In genomic region chr10:21523557-21524008, GRCh38 we compare ENCODE assay signal across 11 cellular contexts. TPM values are rescaled to one million over a fixed set of nuclear protein-coding genes. Genes with fewer than 3 reads are reported as not detected.
A peak's percentile ranks its signal among the peaks of the same experiment; 100 is the strongest.
DNase-seq lines count a peak whose midpoint lies in the region; ATAC-seq, FAIRE-seq and TF ChIP-seq lines count a peak whose summit lies in the region.
"Had no signal": no experiment of that assay in that cellular context is flagged by ENCODE, and none has a peak within 500 bp of the region (broad histone marks: within the 10 kb centered on the region; RNA-seq: fewer than 3 reads in every experiment).

No MANE protein-coding gene starts in this region.

- peak overlapping the region; percentile 79 for H3K27ac Mint-ChIP-seq in GM23338
- H3K27ac Mint-ChIP-seq: activated T-cell treated with anti-CD3 and anti-CD28 coated beads, Interleukin-2, amount 50 U/mL, for 72 hours had no signal

- no peaks in the 10 kb centered on the region for H3K9me1 ChIP-seq in endothelial cell of umbilical vein (replicated peaks; ENCODE audit: control insufficient read depth, extremely low read depth, insufficient read depth, low read length)

- no peaks in the 10 kb centered on the region for H3K36me3 ChIP-seq in GM23338 (ENCODE audit: insufficient read depth)
- no peaks in the 10 kb centered on the region for H3K36me3 ChIP-seq in endothelial cell of umbilical vein (ENCODE audit: control insufficient read depth in 2 of 2, extremely low read depth in 1 of 2, insufficient read depth in 2 of 2, low read length in 2 of 2)
- H3K36me3 ChIP-seq in parathyroid adenoma (ENCODE audit: control insufficient read depth, insufficient read depth, low read length) = no peaks in the 10 kb centered on the region
- H3K36me3 ChIP-seq in spleen = no peaks in the 10 kb centered on the region
- H3K36me3 ChIP-seq: Peyer's patch had no signal

- H3K79me2 ChIP-seq in GM23338 (replicated peaks; ENCODE audit: insufficient read depth) (no peaks in the 10 kb centered on the region), endothelial cell of umbilical vein (ENCODE audit: control insufficient read depth, insufficient read depth, low read length) (no peaks in the 10 kb centered on the region), parathyroid adenoma (no peaks in the 10 kb centered on the region)

- H3K4me1 ChIP-seq in GM23338 (ENCODE audit: insufficient read depth) (peaks cover 57% of the 10 kb centered on the region), endothelial cell of umbilical vein (ENCODE audit: control insufficient read depth, extremely low read depth, insufficient read depth, low read length) (peaks cover 38% of the 10 kb centered on the region), parathyroid adenoma (peaks cover 10% of the 10 kb centered on the region), spleen (peaks cover 0 to 78% (median 45%) of the 10 kb centered on the region in 6 donors)

- no TSS peak for BruUV-seq in endothelial cell of umbilical vein (replicated peaks; lab: Mats Ljungman, UMichigan)

- H3K4me3 ChIP-seq in GM23338 = peak overlapping the region; percentile 60
- no peak overlapping the region for H3K4me3 ChIP-seq in endothelial cell of umbilical vein (replicated peaks in 1 of 3; ENCODE audit: insufficient read depth in 1 of 3, low read depth in 1 of 3, low read length in 3 of 3)
- H3K4me3 ChIP-seq in parathyroid adenoma (ENCODE audit: low read depth, low read length) = no peak overlapping the region
- H3K4me3 ChIP-seq in spleen = no peak overlapping the region
- H3K4me3 ChIP-seq: Peyer's patch had no signal

- TF ChIP-seq CTCF in GM23338 (conservative IDR thresholded peaks at IDR 0.05; ENCODE audit: low read depth in 2 of 2) = no peak
- TF ChIP-seq CTCF in endothelial cell of umbilical vein (IDR thresholded peaks at IDR 0.05; ENCODE audit: extremely low read depth in 1 of 2, insufficient read depth in 1 of 2, low read depth in 1 of 2, low read length in 2 of 2) = no peak
- TF ChIP-seq CTCF in parathyroid adenoma (IDR thresholded peaks at IDR 0.05) = no peak
- TF ChIP-seq CTCF in spleen (IDR thresholded peaks at IDR 0.05 in 8 of 11, conservative IDR thresholded peaks at IDR 0.05 in 3 of 11) = no peak

- H3K9me3 ChIP-seq in endothelial cell of umbilical vein (replicated peaks; ENCODE audit: control insufficient read depth, insufficient read depth, low read length) = no peaks in the 10 kb centered on the region
- no peaks in the 10 kb centered on the region for H3K9me3 ChIP-seq in parathyroid adenoma (ENCODE audit: control insufficient read depth, low read length)
- no peaks in the 10 kb centered on the region for H3K9me3 ChIP-seq in spleen
- H3K9me3 ChIP-seq: Peyer's patch had no signal

- peak overlapping the region; percentile 85 for H3K4me3 Mint-ChIP-seq in GM23338

- no peaks in the 10 kb centered on the region; the same call in 2 of the 3 replicates for H3K36me3 Mint-ChIP-seq in GM23338 (ENCODE audit: low read depth)

- H2AFZ ChIP-seq in GM23338 = no peak overlapping the region
- peak overlapping the region; percentile 69 for H2AFZ ChIP-seq in endothelial cell of umbilical vein (ENCODE audit: low read depth, low read length)
- H2AFZ ChIP-seq in parathyroid adenoma = peak overlapping the region; percentile 10

- peaks cover 62% of the 10 kb centered on the region for H3K4me1 Mint-ChIP-seq in GM23338

- 61 to 76% (median 69%) methylated on average over 3 of the region's 3 CpGs for WGBS in spleen, 5 donors

- H3K27me3 ChIP-seq in GM23338 (ENCODE audit: insufficient read depth) (peaks cover 26% of the 10 kb centered on the region), endothelial cell of umbilical vein (ENCODE audit: control insufficient read depth in 2 of 2, insufficient read depth in 2 of 2, low read length in 2 of 2) (no peaks in the 10 kb centered on the region), parathyroid adenoma (ENCODE audit: control insufficient read depth, insufficient read depth, low read length) (no peaks in the 10 kb centered on the region), spleen (replicated peaks in 1 of 7) (peaks cover 0 to 99% (median 25%) of the 10 kb centered on the region in 7 donors)

- H3K4me2 ChIP-seq in GM23338 (peak overlapping the region; percentile 89), endothelial cell of umbilical vein (ENCODE audit: insufficient read depth, low read length) (peak overlapping the region; percentile 97), parathyroid adenoma (ENCODE audit: low read length) (no peak overlapping the region)

- TF ChIP-seq POLR2A in endothelial cell of umbilical vein (IDR thresholded peaks at IDR 0.05; ENCODE audit: low read depth, low read length) (no peak), spleen (IDR thresholded peaks at IDR 0.05) (no peak)

- POLR2A ChIA-PET in endothelial cell of umbilical vein (lab: Charles Lee) = no interaction called here

- H3F3A ChIP-seq in GM23338 (replicated peaks; ENCODE audit: low read depth) = peaks cover 14% of the 10 kb centered on the region

- H3K27ac ChIP-seq in GM23338 (ENCODE audit: low read depth) (peak overlapping the region; percentile 98; the same call in 1 of the 2 replicates), endothelial cell of umbilical vein (ENCODE audit: insufficient read depth, low read depth, low read length) (no peak overlapping the region), parathyroid adenoma (no peak overlapping the region), spleen (peak overlapping the region in 2 of 8 donors; percentile 94 to 97)

- dilution Hi-C loops in endothelial cell of umbilical vein (cut with MboI; ENCODE audit: extremely low pct_ligation_motif_present, low sequenced_read_pairs) = no loop called here

- H4K20me1 ChIP-seq in GM23338 (replicated peaks; ENCODE audit: insufficient read depth) = no peaks in the 10 kb centered on the region
- no peaks in the 10 kb centered on the region for H4K20me1 ChIP-seq in endothelial cell of umbilical vein (replicated peaks; ENCODE audit: control insufficient read depth, extremely low read depth, insufficient read depth, low read length)

- H3K9me2 ChIP-seq in GM23338 (ENCODE audit: insufficient read depth) = no peaks in the 10 kb centered on the region

- DNase-seq in GM23338 (ENCODE audit: low spot score) (no peak), NCI-H2171 (lab: John Stamatoyannopoulos, UW) (peak; percentile 64), endothelial cell of umbilical vein (ENCODE audit: low read depth, low spot score) (no peak), HTR-8/SVneo (ENCODE audit: insufficient read length, low spot score) (no peak), NCI-H345 (lab: John Stamatoyannopoulos, UW) (no peak), spleen (no peak)
- DNase-seq: activated T-cell treated with anti-CD3 and anti-CD28 coated beads, Interleukin-2, amount 50 U/mL, for 72 hours; Peyer's patch had no signal

- CTCF ChIA-PET in endothelial cell of umbilical vein (lab: Charles Lee) = no interaction called here

- peaks cover 39% of the 10 kb centered on the region for H3K27me3 Mint-ChIP-seq in GM23338 (ENCODE audit: insufficient read depth, low read depth, poor library complexity)

- ATAC-seq in GM23338 (no peak), HG03354 (IDR thresholded peaks at IDR 0.05; ENCODE audit: poor library complexity, severe bottlenecking, unreplicated experiment) (no peak)
- ATAC-seq: activated T-cell treated with anti-CD3 and anti-CD28 coated beads, Interleukin-2, amount 50 U/mL, for 72 hours had no signal

- FAIRE-seq in endothelial cell of umbilical vein (lab: Jason Lieb, UNC) (no peak), HTR-8/SVneo (lab: Jason Lieb, UNC) (no peak)
- FAIRE-seq: GM12892 had no signal

- intact Hi-C loops in endothelial cell of umbilical vein (cut with micrococcal nuclease) = loop anchor here (2.0 to 10.0 kb wide), 2 partner anchors 187 to 801 kb away; partner anchors contain the start of gene BMI1
- intact Hi-C loops in spleen (cut with DNase I; ENCODE audit: low total_unique reads) = no loop called here

- H3K9me3 Mint-ChIP-seq in GM23338 = no peaks in the 10 kb centered on the region; the same call in 2 of the 3 replicates
- H3K9me3 Mint-ChIP-seq: activated T-cell treated with anti-CD3 and anti-CD28 coated beads, Interleukin-2, amount 50 U/mL, for 72 hours had no signal

- H3K9ac ChIP-seq in endothelial cell of umbilical vein (replicated peaks; ENCODE audit: extremely low read depth, insufficient read depth, low read length) = no peak overlapping the region
- no peak overlapping the region for H3K9ac ChIP-seq in parathyroid adenoma

TF ChIP-seq in GM23338, 12 proteins besides CTCF, POLR2A, EP300 and RAD21 (continues in another document):
- TF ChIP-seq CREB1 (CRISPR knock-in tag; IDR thresholded peaks at IDR 0.05; ENCODE audit: low read depth) (no peak), JUNB (IDR thresholded peaks at IDR 0.05; ENCODE audit: unreplicated experiment) (no peak)

TF ChIP-seq in endothelial cell of umbilical vein, 7 proteins besides CTCF, POLR2A, EP300 and RAD21 (continues in another document):
- no peak for TF ChIP-seq JUN (IDR thresholded peaks at IDR 0.05; ENCODE audit: borderline replicate concordance, insufficient read depth, insufficient read length, low read depth)

RNA-seq across cellular contexts. Expression of gene SKIDA1, which starts 1.9 kb away (rescaled TPM):
- total RNA-seq in GM23338 (2014; rRNA removed; shearing (Covaris generic)) = 2.3 and 3.5 TPM in 2 replicates
- polyA plus RNA-seq in GM23338 (2016; fragmentation: Nextera tagmentation; extraction: Ambion mirVana) (0.94 and 1.5 TPM in 2 replicates), endothelial cell of umbilical vein (0.11 and 0.21 TPM in 2 replicates), spleen (under 1 TPM; 0.14 to 0.48 (median 0.30) TPM)
- total RNA-seq in endothelial cell of umbilical vein (0.71 and 0.83 TPM in 2 replicates), spleen (under 1 TPM in 6 of 7 donors, not detected in 1; 0.16 to 0.91 (median 0.55) TPM)
- 0.18 and 0.23 TPM in 2 replicates for polyA plus RNA-seq in endothelial cell of umbilical vein (2011; cell fraction: cytosol; rRNA removed)
- 0.35 and 1.5 TPM in 2 replicates for polyA plus RNA-seq in endothelial cell of umbilical vein (2011; cell fraction: nucleus; rRNA removed)
- polyA plus RNA-seq in endothelial cell of umbilical vein (2012) = 0.27 and 0.33 TPM in 2 replicates
- 0.36 and 0.73 TPM in 2 replicates for polyA minus RNA-seq in endothelial cell of umbilical vein
- polyA minus RNA-seq in endothelial cell of umbilical vein (2011; cell fraction: cytosol; rRNA and poly(A)+ RNA removed) = 0.41 TPM
- polyA minus RNA-seq in endothelial cell of umbilical vein (2011; cell fraction: nucleus; rRNA and poly(A)+ RNA removed) = 0.24 and 0.53 TPM in 2 replicates

RNA-seq across cellular contexts. Expression of gene MLLT10, which starts 10.4 kb away (rescaled TPM):
- 54.1 and 55.4 TPM in 2 replicates for total RNA-seq in GM23338 (2014; rRNA removed; shearing (Covaris generic))
- polyA plus RNA-seq in GM23338 (2016; fragmentation: Nextera tagmentation; extraction: Ambion mirVana) (26.1 and 28.8 TPM in 2 replicates), endothelial cell of umbilical vein (30.6 and 35.4 TPM in 2 replicates), spleen (10 to 100 TPM in 1 of 3 donors, 1 to 10 TPM in 2; 9.5 to 13.7 (median 9.9) TPM)
- total RNA-seq in endothelial cell of umbilical vein (54.0 and 54.6 TPM in 2 replicates), spleen (10 to 100 TPM; 34.9 to 58.1 (median 50.6) TPM)
- 25.9 and 26.4 TPM in 2 replicates for polyA plus RNA-seq in endothelial cell of umbilical vein (2011; cell fraction: cytosol; rRNA removed)
- polyA plus RNA-seq in endothelial cell of umbilical vein (2011; cell fraction: nucleus; rRNA removed) = 78.7 and 85.6 TPM in 2 replicates
- polyA plus RNA-seq in endothelial cell of umbilical vein (2012) = 23.7 and 30.4 TPM in 2 replicates
- 133 and 157 TPM in 2 replicates for polyA minus RNA-seq in endothelial cell of umbilical vein
- 9.7 TPM for polyA minus RNA-seq in endothelial cell of umbilical vein (2011; cell fraction: cytosol; rRNA and poly(A)+ RNA removed)
- 123 and 131 TPM in 2 replicates for polyA minus RNA-seq in endothelial cell of umbilical vein (2011; cell fraction: nucleus; rRNA and poly(A)+ RNA removed)
